15 cellular contexts compared by ENCODE assay signal in genomic region chr13:50392977-50393376, GRCh38.
"Had no signal": no experiment of that assay in that cellular context is flagged by ENCODE, and none has a peak within 500 bp of the region (broad histone marks: within the 10 kb centered on the region; RNA-seq: fewer than 3 reads in every experiment).

No MANE protein-coding gene starts in this region.

- ATAC-seq: naive thymus-derived CD8-positive, alpha-beta T cell; stimulated activated memory B cell treated with anti-CD40 and anti-IgM and Interleukin-4, amounts not matched to agents 10 μg/mL and 1 μg/mL and 100 μg/mL, for 72 hours; upper lobe of right lung had no signal

- H3K4me3 ChIP-seq: thoracic aorta, upper lobe of right lung had no signal

- H3K27me3 Mint-ChIP-seq: activated B cell treated with CpG ODN at 0.5 μM for 24 hours; activated naive CD8-positive, alpha-beta T cell treated with anti-CD3 and anti-CD28 coated beads for 36 hours; stimulated activated memory B cell treated with anti-CD40 and anti-IgM and Interleukin-4, amounts not matched to agents 10 μg/mL and 1 μg/mL and 100 μg/mL, for 72 hours had no signal

- H3K36me3 Mint-ChIP-seq: activated CD4-positive, alpha-beta memory T cell treated with anti-CD3 and anti-CD28 coated beads for 36 hours; activated naive CD8-positive, alpha-beta T cell treated with anti-CD3 and anti-CD28 coated beads for 36 hours; immature natural killer cell; naive thymus-derived CD8-positive, alpha-beta T cell; stimulated activated memory B cell treated with anti-CD40 and anti-IgM and Interleukin-4, amounts not matched to agents 10 μg/mL and 1 μg/mL and 100 μg/mL, for 72 hours had no signal

- H3K4me1 Mint-ChIP-seq: activated B cell treated with CpG ODN at 0.5 μM for 24 hours; activated naive CD8-positive, alpha-beta T cell treated with anti-CD3 and anti-CD28 coated beads for 36 hours; immature natural killer cell; naive thymus-derived CD8-positive, alpha-beta T cell had no signal

- H3K9me3 Mint-ChIP-seq: activated B cell treated with CpG ODN at 0.5 μM for 24 hours; activated CD4-positive, alpha-beta memory T cell treated with anti-CD3 and anti-CD28 coated beads for 36 hours; activated naive CD8-positive, alpha-beta T cell treated with anti-CD3 and anti-CD28 coated beads for 36 hours; immature natural killer cell; naive thymus-derived CD8-positive, alpha-beta T cell; stimulated activated memory B cell treated with anti-CD40 and anti-IgM and Interleukin-4, amounts not matched to agents 10 μg/mL and 1 μg/mL and 100 μg/mL, for 72 hours had no signal

- H3K4me1 ChIP-seq: upper lobe of right lung had no signal

- DNase-seq: activated B cell treated with CpG ODN at 0.5 μM for 24 hours; activated CD4-positive, alpha-beta memory T cell treated with anti-CD3 and anti-CD28 coated beads for 36 hours; activated CD4-positive, alpha-beta T cell treated with anti-CD3 and anti-CD28 coated beads for 4 hours; activated naive CD4-positive, alpha-beta T cell; activated naive CD8-positive, alpha-beta T cell treated with anti-CD3 and anti-CD28 coated beads for 36 hours; amniotic stem cell; immature natural killer cell; kidney glomerular epithelial cell; mesenchymal stem cell; naive thymus-derived CD8-positive, alpha-beta T cell; SK-N-SH; stimulated activated CD4-positive, alpha-beta T cell treated with anti-CD3 and anti-CD28 coated beads, Interleukin-4, amount 100 ng/mL, for 4 hours; upper lobe of right lung had no signal

- H3K27ac Mint-ChIP-seq: activated B cell treated with CpG ODN at 0.5 μM for 24 hours; activated CD4-positive, alpha-beta memory T cell treated with anti-CD3 and anti-CD28 coated beads for 36 hours; activated naive CD8-positive, alpha-beta T cell treated with anti-CD3 and anti-CD28 coated beads for 36 hours; immature natural killer cell; naive thymus-derived CD8-positive, alpha-beta T cell; stimulated activated memory B cell treated with anti-CD40 and anti-IgM and Interleukin-4, amounts not matched to agents 10 μg/mL and 1 μg/mL and 100 μg/mL, for 72 hours had no signal

- H3K27me3 ChIP-seq: upper lobe of right lung had no signal

- H3K36me3 ChIP-seq: thoracic aorta, upper lobe of right lung had no signal

- H3K27ac ChIP-seq: thoracic aorta, upper lobe of right lung had no signal

- H3K4me3 Mint-ChIP-seq: activated B cell treated with CpG ODN at 0.5 μM for 24 hours; activated CD4-positive, alpha-beta memory T cell treated with anti-CD3 and anti-CD28 coated beads for 36 hours; activated naive CD8-positive, alpha-beta T cell treated with anti-CD3 and anti-CD28 coated beads for 36 hours; immature natural killer cell; naive thymus-derived CD8-positive, alpha-beta T cell; stimulated activated memory B cell treated with anti-CD40 and anti-IgM and Interleukin-4, amounts not matched to agents 10 μg/mL and 1 μg/mL and 100 μg/mL, for 72 hours had no signal

- H3K9me3 ChIP-seq: SK-N-SH, thoracic aorta, upper lobe of right lung had no signal
